ENCODE assay signal across 1 cellular context in genomic region chr3:40377822-40378221, GRCh38.
TF ChIP-seq lines count a peak whose summit lies in the region.

No MANE protein-coding gene starts in this region.

TF ChIP-seq in K562, 482 proteins besides CTCF, POLR2A, EP300 and RAD21 (continued from another document):
- TF ChIP-seq ETV6 (IDR thresholded peaks at IDR 0.05; ENCODE audit: borderline replicate concordance in 1 of 2, low read depth in 2 of 2, low read length in 1 of 2), result no peak
- TF ChIP-seq ETV6 (CRISPR knock-in tag; IDR thresholded peaks at IDR 0.05; ENCODE audit: borderline replicate concordance), result no peak
- no peak for TF ChIP-seq NR2C2 (CRISPR knock-in tag; IDR thresholded peaks at IDR 0.05)
- TF ChIP-seq NR2C2 (tag; IDR thresholded peaks at IDR 0.05), result no peak
- TF ChIP-seq MEF2D (tag; conservative IDR thresholded peaks at IDR 0.05; ENCODE audit: low read depth), result no peak
